Comparison of ENCODE assay signal across 8 cellular contexts in the genomic region with DNA sequence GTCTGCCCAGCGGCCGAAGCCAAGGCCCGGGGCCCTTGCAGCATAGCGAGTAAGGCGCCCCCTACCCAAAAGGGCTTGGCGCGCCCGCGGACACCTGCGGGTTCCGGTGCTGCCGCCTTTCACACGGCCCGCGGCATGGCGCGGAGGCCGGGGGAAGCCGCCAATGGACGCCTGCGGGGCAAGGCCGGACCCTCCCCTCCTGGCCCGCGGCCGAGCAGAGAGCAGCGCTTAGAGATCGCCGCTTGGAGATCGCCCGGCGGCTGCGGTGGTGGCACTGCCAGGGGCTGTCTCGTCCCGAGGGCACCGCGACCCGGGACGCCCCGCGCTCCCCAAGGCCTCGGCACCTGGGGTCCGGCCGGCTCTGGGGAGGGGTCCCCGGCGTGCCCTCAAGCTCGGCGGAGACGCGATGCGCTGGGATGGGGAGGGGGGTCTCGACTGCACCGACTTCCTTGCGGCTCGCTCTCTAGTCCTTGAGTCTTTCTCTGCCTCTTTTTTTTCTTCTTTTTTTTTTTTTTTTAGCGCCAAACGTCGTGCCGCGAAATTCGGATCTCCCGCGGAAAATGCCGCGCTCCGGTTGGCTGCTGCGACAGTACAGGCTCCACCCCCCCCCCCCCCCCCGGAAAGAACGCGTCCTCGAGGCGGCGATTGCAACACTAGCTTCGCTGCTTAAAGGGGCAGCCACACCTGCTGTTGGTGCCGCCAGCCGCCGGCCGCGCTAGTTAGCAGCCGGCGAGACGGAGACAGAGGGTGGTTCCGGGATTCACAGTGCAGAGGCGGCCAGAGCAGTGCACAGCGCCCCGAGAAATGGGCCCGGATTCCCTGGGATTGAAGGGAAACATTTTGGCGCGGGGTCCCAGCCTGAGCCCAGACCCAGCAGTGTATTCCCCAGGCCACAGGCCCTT. TPM values are rescaled to one million over a fixed set of nuclear protein-coding genes. Genes with fewer than 3 reads are reported as not detected.
DNase-seq lines count a peak whose midpoint lies in the region; ATAC-seq, FAIRE-seq and TF ChIP-seq lines count a peak whose summit lies in the region.

A gene with protein sequence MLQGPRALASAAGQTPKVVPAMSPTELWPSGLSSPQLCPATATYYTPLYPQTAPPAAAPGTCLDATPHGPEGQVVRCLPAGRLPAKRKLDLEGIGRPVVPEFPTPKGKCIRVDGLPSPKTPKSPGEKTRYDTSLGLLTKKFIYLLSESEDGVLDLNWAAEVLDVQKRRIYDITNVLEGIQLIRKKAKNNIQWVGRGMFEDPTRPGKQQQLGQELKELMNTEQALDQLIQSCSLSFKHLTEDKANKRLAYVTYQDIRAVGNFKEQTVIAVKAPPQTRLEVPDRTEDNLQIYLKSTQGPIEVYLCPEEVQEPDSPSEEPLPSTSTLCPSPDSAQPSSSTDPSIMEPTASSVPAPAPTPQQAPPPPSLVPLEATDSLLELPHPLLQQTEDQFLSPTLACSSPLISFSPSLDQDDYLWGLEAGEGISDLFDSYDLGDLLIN (minus strand): TSS at position 484 of the 902 bp plus-strand sequence. CDS start 440 bp downstream, at position 44.

- FAIRE-seq in RCC 7860 (lab: Jason Lieb, UNC): no peak

- peak; percentile 50 for ATAC-seq in GM19397 (IDR thresholded peaks at IDR 0.05; ENCODE audit: unreplicated experiment)
- ATAC-seq in natural killer cell treated with Interleukin-12 subunit alpha and Interleukin-12 subunit beta and Interleukin-15 and Interleukin-18, amount 100 ng/mL, for 72 hours: peak; percentile 70 to 86

- H2AFZ ChIP-seq in Karpas-422 (ENCODE audit: low read length): peak within 1 kb of the TSS; percentile 80

- H3K9me3 Mint-ChIP-seq in activated T-helper 1 cell treated with anti-CD3 and anti-CD28 coated beads, Interleukin-12 subunit alpha, Interleukin-12 subunit beta, Interleukin-2, Interleukin-4 antibody, amounts not matched to agents 30 ng/mL and 10 ng/mL and 1 ng/mL, durations not matched to agents 14 hours and 24 hours and 36 hours: no peaks in the 10 kb centered on the region
- H3K9me3 Mint-ChIP-seq in natural killer cell treated with Interleukin-12 subunit alpha and Interleukin-12 subunit beta and Interleukin-15 and Interleukin-18, amount 100 ng/mL, for 72 hours: no peaks in the 10 kb centered on the region

- no peaks in the 10 kb centered on the region for H3K36me3 ChIP-seq in Karpas-422 (ENCODE audit: insufficient read depth, low read length)

- intact Hi-C loops in activated T-helper 1 cell treated with anti-CD3 and anti-CD28 coated beads, Interleukin-12 subunit alpha, Interleukin-12 subunit beta, Interleukin-2, Interleukin-4 antibody, amounts not matched to agents 30 ng/mL and 10 ng/mL and 1 ng/mL, durations not matched to agents 14 hours and 24 hours and 36 hours (cut with micrococcal nuclease): loop anchor here (1.0 to 5.0 kb wide), 4 partner anchors 8 to 211 kb away; a partner anchor contains a TSS

- H3K4me1 ChIP-seq in Karpas-422 (ENCODE audit: low read length): peaks cover 70% of the 10 kb centered on the region

- H3K27ac Mint-ChIP-seq in activated T-helper 1 cell treated with anti-CD3 and anti-CD28 coated beads, Interleukin-12 subunit alpha, Interleukin-12 subunit beta, Interleukin-2, Interleukin-4 antibody, amounts not matched to agents 30 ng/mL and 10 ng/mL and 1 ng/mL, durations not matched to agents 14 hours and 24 hours and 36 hours: peak within 1 kb of the TSS; percentile 97
- peak within 1 kb of the TSS; percentile 76 to 83 for H3K27ac Mint-ChIP-seq in natural killer cell treated with Interleukin-12 subunit alpha and Interleukin-12 subunit beta and Interleukin-15 and Interleukin-18, amount 100 ng/mL, for 72 hours

- peak within 1 kb of the TSS; percentile 90 for H3K4me2 ChIP-seq in Karpas-422 (ENCODE audit: low read depth, low read length, poor library complexity, severe bottlenecking)

- peak within 1 kb of the TSS; percentile 76 for H3K9ac ChIP-seq in Karpas-422 (ENCODE audit: low read length)

- H3K36me3 Mint-ChIP-seq in activated T-helper 1 cell treated with anti-CD3 and anti-CD28 coated beads, Interleukin-12 subunit alpha, Interleukin-12 subunit beta, Interleukin-2, Interleukin-4 antibody, amounts not matched to agents 30 ng/mL and 10 ng/mL and 1 ng/mL, durations not matched to agents 14 hours and 24 hours and 36 hours (ENCODE audit: low read depth): peaks cover 6% of the 10 kb centered on the region
- no peaks in the 10 kb centered on the region for H3K36me3 Mint-ChIP-seq in natural killer cell treated with Interleukin-12 subunit alpha and Interleukin-12 subunit beta and Interleukin-15 and Interleukin-18, amount 100 ng/mL, for 72 hours

- no peak for TF ChIP-seq CTCF in fibroblast of mammary gland (conservative IDR thresholded peaks at IDR 0.05; ENCODE audit: control insufficient read depth, insufficient read depth, low read depth, low read length)

- no peaks in the 10 kb centered on the region for H3K9me3 ChIP-seq in Karpas-422 (ENCODE audit: low read length)

- peak within 1 kb of the TSS; percentile 95 for H3K27ac ChIP-seq in Karpas-422 (ENCODE audit: low read length)

- no peaks in the 10 kb centered on the region for H3K27me3 ChIP-seq in Karpas-422 (ENCODE audit: low read length)

- H3K79me2 ChIP-seq in Karpas-422 (ENCODE audit: low read length): peaks cover 43% of the 10 kb centered on the region

- H4K20me1 ChIP-seq in Karpas-422 (ENCODE audit: insufficient read depth, low read depth, low read length): peaks cover 6% of the 10 kb centered on the region; the same call in 1 of the 2 replicates

- no peaks in the 10 kb centered on the region for H3K27me3 Mint-ChIP-seq in activated T-helper 1 cell treated with anti-CD3 and anti-CD28 coated beads, Interleukin-12 subunit alpha, Interleukin-12 subunit beta, Interleukin-2, Interleukin-4 antibody, amounts not matched to agents 30 ng/mL and 10 ng/mL and 1 ng/mL, durations not matched to agents 14 hours and 24 hours and 36 hours (ENCODE audit: insufficient read depth)
- H3K27me3 Mint-ChIP-seq in natural killer cell treated with Interleukin-12 subunit alpha and Interleukin-12 subunit beta and Interleukin-15 and Interleukin-18, amount 100 ng/mL, for 72 hours: no peaks in the 10 kb centered on the region

- H3K4me3 Mint-ChIP-seq in activated T-helper 1 cell treated with anti-CD3 and anti-CD28 coated beads, Interleukin-12 subunit alpha, Interleukin-12 subunit beta, Interleukin-2, Interleukin-4 antibody, amounts not matched to agents 30 ng/mL and 10 ng/mL and 1 ng/mL, durations not matched to agents 14 hours and 24 hours and 36 hours: peak within 1 kb of the TSS; percentile 96
- peak within 1 kb of the TSS; percentile 93 for H3K4me3 Mint-ChIP-seq in natural killer cell treated with Interleukin-12 subunit alpha and Interleukin-12 subunit beta and Interleukin-15 and Interleukin-18, amount 100 ng/mL, for 72 hours

- H3K4me1 Mint-ChIP-seq in activated T-helper 1 cell treated with anti-CD3 and anti-CD28 coated beads, Interleukin-12 subunit alpha, Interleukin-12 subunit beta, Interleukin-2, Interleukin-4 antibody, amounts not matched to agents 30 ng/mL and 10 ng/mL and 1 ng/mL, durations not matched to agents 14 hours and 24 hours and 36 hours (ENCODE audit: low read depth): peaks cover 83% of the 10 kb centered on the region
- H3K4me1 Mint-ChIP-seq in natural killer cell treated with Interleukin-12 subunit alpha and Interleukin-12 subunit beta and Interleukin-15 and Interleukin-18, amount 100 ng/mL, for 72 hours (ENCODE audit: low read depth in 2 of 2): peaks cover 47 to 63% of the 10 kb centered on the region in 2 donors

- H3K9me2 ChIP-seq in Karpas-422 (replicated peaks; ENCODE audit: insufficient read depth, low read length): no peaks in the 10 kb centered on the region

- H3K4me3 ChIP-seq in Karpas-422 (ENCODE audit: low read length) (peak within 1 kb of the TSS; percentile 78), fibroblast of mammary gland (ENCODE audit: control insufficient read depth, low read depth, low read length) (peak within 1 kb of the TSS; percentile 57)

- peak; percentile 88 for DNase-seq in CD1c-positive myeloid dendritic cell (ENCODE audit: extremely low spot score)
- peak; percentile 97 for DNase-seq in Karpas-422
- DNase-seq in RCC 7860 (ENCODE audit: low spot score): peak; percentile 67
- peak; percentile 76 for DNase-seq in activated T-helper 1 cell treated with anti-CD3 and anti-CD28 coated beads, Interleukin-12 subunit alpha, Interleukin-12 subunit beta, Interleukin-2, Interleukin-4 antibody, amounts not matched to agents 30 ng/mL and 10 ng/mL and 1 ng/mL, durations not matched to agents 14 hours and 24 hours and 36 hours (ENCODE audit: low spot score)
- peak; percentile 77 for DNase-seq in fibroblast of mammary gland (ENCODE audit: low read depth)
- peak; percentile 84 for DNase-seq in natural killer cell treated with Interleukin-12 subunit alpha and Interleukin-12 subunit beta and Interleukin-15 and Interleukin-18, amount 100 ng/mL, for 72 hours (ENCODE audit: low spot score)
- DNase-seq in stimulated activated naive CD4-positive, alpha-beta T cell treated with Interleukin-2 at 50 U/mL for 16 hours (lab: John Stamatoyannopoulos, UW): peak; percentile 89

RNA-seq across cellular contexts. Expression of the gene that starts here (rescaled TPM):
- total RNA-seq in Karpas-422 (2014; rRNA removed; shearing (Covaris generic); ENCODE audit: low replicate concordance): 6.6 and 8.0 TPM in 2 replicates
- 32.0 and 33.5 TPM in 2 replicates for total RNA-seq in activated T-helper 1 cell treated with anti-CD3 and anti-CD28 coated beads, Interleukin-12 subunit alpha, Interleukin-12 subunit beta, Interleukin-2, Interleukin-4 antibody, amounts not matched to agents 30 ng/mL and 10 ng/mL and 1 ng/mL, durations not matched to agents 14 hours and 24 hours and 36 hours
- 10 to 100 TPM; 10.7 to 15.5 TPM for total RNA-seq in natural killer cell treated with Interleukin-12 subunit alpha and Interleukin-12 subunit beta and Interleukin-15 and Interleukin-18, amount 100 ng/mL, for 72 hours

Comparison
In these comparisons a context has a peak if more than half of its experiments do, and no peak if none do; other contexts are left out.
1. Peak in every context shown above with its lines: DNase-seq, ATAC-seq, H3K4me3 ChIP-seq and H3K27ac ChIP-seq.